ENCODE assay signal across 8 cellular contexts in the genomic region with DNA sequence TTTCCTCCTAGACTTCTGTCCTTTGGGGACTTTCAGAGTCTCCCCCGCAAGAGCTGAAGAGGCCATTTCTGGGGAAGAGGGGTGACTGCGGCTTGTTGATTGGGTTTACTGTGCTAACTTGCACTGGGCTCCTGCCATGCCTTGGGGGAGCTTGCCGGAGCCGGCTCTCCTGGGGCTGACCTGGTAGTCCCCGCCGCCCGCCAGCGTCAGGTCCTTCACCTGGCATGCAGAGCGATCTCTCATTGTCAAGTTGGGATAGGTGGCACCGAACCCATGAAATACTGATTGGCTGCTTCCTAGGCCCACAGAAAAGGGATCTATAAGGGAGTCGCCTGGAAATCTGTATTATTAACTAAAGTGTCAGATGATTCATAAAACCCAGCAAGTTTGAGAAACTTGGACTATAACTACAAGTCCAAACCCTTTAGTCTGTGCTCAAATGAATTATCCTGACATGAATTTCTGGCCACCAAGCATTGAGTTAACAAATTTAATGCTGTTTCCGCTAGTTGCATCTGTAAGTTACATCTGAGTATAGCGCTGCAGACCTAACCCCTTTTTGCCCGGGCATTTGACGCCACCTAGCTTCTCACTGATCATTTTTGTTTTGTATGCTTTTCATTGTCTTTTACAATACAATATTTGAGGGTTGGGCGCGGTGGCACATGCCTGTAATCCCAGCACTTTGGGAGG. TPM values are rescaled to one million over a fixed set of nuclear protein-coding genes. Genes with fewer than 3 reads are reported as not detected.
DNase-seq lines count a peak whose midpoint lies in the region; ATAC-seq and TF ChIP-seq lines count a peak whose summit lies in the region.

No MANE protein-coding gene starts in this region.

- peaks cover 16 to 36% of the 10 kb centered on the region in 2 donors for H3K4me1 ChIP-seq in duodenal mucosa (ENCODE audit: control insufficient read depth in 1 of 2, insufficient read depth in 2 of 2, low read length in 2 of 2)
- H3K4me1 ChIP-seq in mesenchymal stem cell (ENCODE audit: control insufficient read depth, insufficient read depth, low read depth, low read length), result peaks cover 18% of the 10 kb centered on the region

- peak overlapping the region; percentile 6 for H2BK15ac ChIP-seq in mesenchymal stem cell (ENCODE audit: low read depth, poor library complexity, severe bottlenecking)

- H3K9me3 Mint-ChIP-seq in activated B cell treated with CpG ODN at 0.5 μM for 24 hours, result no peaks in the 10 kb centered on the region
- H3K9me3 Mint-ChIP-seq in stimulated activated naive CD8-positive, alpha-beta T cell treated with anti-CD3 and anti-CD28 coated beads, Interleukin-15, amount 100 ng/mL, for 72 hours, result no peaks in the 10 kb centered on the region

- no peak overlapping the region for H2BK120ac ChIP-seq in mesenchymal stem cell (ENCODE audit: low read depth, low read length)

- peak overlapping the region in 1 of 2 experiments; percentile 71 for H2BK12ac ChIP-seq in mesenchymal stem cell (ENCODE audit: low read length in 2 of 2)

- peak overlapping the region; percentile 92 for H3K27ac Mint-ChIP-seq in activated B cell treated with CpG ODN at 0.5 μM for 24 hours
- peak overlapping the region; percentile 95 to 97 for H3K27ac Mint-ChIP-seq in stimulated activated naive CD8-positive, alpha-beta T cell treated with anti-CD3 and anti-CD28 coated beads, Interleukin-15, amount 100 ng/mL, for 72 hours

- H4K8ac ChIP-seq in mesenchymal stem cell (ENCODE audit: low read length), result peak overlapping the region; percentile 33

- no peaks in the 10 kb centered on the region for H3K27me3 Mint-ChIP-seq in activated B cell treated with CpG ODN at 0.5 μM for 24 hours
- no peaks in the 10 kb centered on the region for H3K27me3 Mint-ChIP-seq in stimulated activated naive CD8-positive, alpha-beta T cell treated with anti-CD3 and anti-CD28 coated beads, Interleukin-15, amount 100 ng/mL, for 72 hours

- H3K36me3 Mint-ChIP-seq in activated B cell treated with CpG ODN at 0.5 μM for 24 hours (ENCODE audit: low read depth), result peaks cover 23% of the 10 kb centered on the region

- H2BK5ac ChIP-seq in mesenchymal stem cell (ENCODE audit: low read depth, low read length, poor library complexity, severe bottlenecking), result peak overlapping the region; percentile 60

- H3K4me3 ChIP-seq in duodenal mucosa (ENCODE audit: low read depth in 1 of 2, low read length in 2 of 2), result peak overlapping the region; percentile 85 to 99
- H3K4me3 ChIP-seq in mesenchymal stem cell (ENCODE audit: insufficient read depth in 1 of 2, low read depth in 1 of 2, low read length in 2 of 2), result peak overlapping the region; percentile 100

- TF ChIP-seq CTCF in activated B cell treated with CpG ODN at 0.5 μM for 24 hours (IDR thresholded peaks at IDR 0.05), result no peak

- peak overlapping the region; percentile 85 for H3K27ac ChIP-seq in duodenal mucosa (ENCODE audit: low read depth, low read length)
- peak overlapping the region; percentile 86 for H3K27ac ChIP-seq in mesenchymal stem cell (ENCODE audit: low read length, poor library complexity, severe bottlenecking)

- peak overlapping the region; percentile 64 for H4K91ac ChIP-seq in mesenchymal stem cell (ENCODE audit: low read length)

- 13% methylated on average over 13 of the region's 17 CpGs for WGBS in mesenchymal stem cell

- peak overlapping the region; percentile 84 for H3K4me2 ChIP-seq in mesenchymal stem cell (ENCODE audit: low read length, poor library complexity, severe bottlenecking)

- no peak overlapping the region for H2AFZ ChIP-seq in mesenchymal stem cell (ENCODE audit: low read depth, low read length)

- no peak overlapping the region for H2AK5ac ChIP-seq in mesenchymal stem cell (ENCODE audit: low read length, severe bottlenecking)

- H3K4me3 Mint-ChIP-seq in activated B cell treated with CpG ODN at 0.5 μM for 24 hours, result peak overlapping the region; percentile 91
- H3K4me3 Mint-ChIP-seq in stimulated activated naive CD8-positive, alpha-beta T cell treated with anti-CD3 and anti-CD28 coated beads, Interleukin-15, amount 100 ng/mL, for 72 hours, result peak overlapping the region; percentile 95 to 96

- intact Hi-C loops in activated B cell treated with CpG ODN at 0.5 μM for 24 hours (cut with micrococcal nuclease), result loop anchor here (1.0 to 10.0 kb wide), 10 partner anchors 15 to 1096 kb away; a partner anchor contains a TSS

- no peaks in the 10 kb centered on the region for H3K36me3 ChIP-seq in duodenal mucosa (ENCODE audit: control insufficient read depth in 1 of 2, insufficient read depth in 2 of 2, low read length in 2 of 2)
- H3K36me3 ChIP-seq in mesenchymal stem cell (ENCODE audit: control insufficient read depth in 1 of 2, insufficient read depth in 2 of 2, low read depth in 1 of 2, low read length in 2 of 2), result peaks cover 8% of the 10 kb centered on the region in 2 experiments

- peak overlapping the region in 1 of 2 experiments; percentile 23 for H3K23ac ChIP-seq in mesenchymal stem cell (ENCODE audit: low read length in 2 of 2)

- DNase-seq in activated T-cell treated with anti-CD3 and anti-CD28 coated beads for 1 hour (ENCODE audit: low read depth), result peak; percentile 39
- no peak for DNase-seq in activated T-cell treated with anti-CD3 and anti-CD28 coated beads for 4 hours
- peak; percentile 44 for DNase-seq in NCI-H2171 (lab: John Stamatoyannopoulos, UW)
- DNase-seq in activated B cell treated with CpG ODN at 0.5 μM for 24 hours, result no peak
- DNase-seq in mesenchymal stem cell, result peak; percentile 50
- peak; percentile 50 to 67 for DNase-seq in stimulated activated naive CD8-positive, alpha-beta T cell treated with anti-CD3 and anti-CD28 coated beads, Interleukin-15, amount 100 ng/mL, for 72 hours

- H3K9me3 ChIP-seq in duodenal mucosa (ENCODE audit: control insufficient read depth in 1 of 2, low read length in 2 of 2) (no peaks in the 10 kb centered on the region), mesenchymal stem cell (ENCODE audit: control insufficient read depth, low read length) (no peaks in the 10 kb centered on the region)

- peaks cover 38% of the 10 kb centered on the region for H3K4me1 Mint-ChIP-seq in activated B cell treated with CpG ODN at 0.5 μM for 24 hours
- peaks cover 40% of the 10 kb centered on the region for H3K4me1 Mint-ChIP-seq in stimulated activated naive CD8-positive, alpha-beta T cell treated with anti-CD3 and anti-CD28 coated beads, Interleukin-15, amount 100 ng/mL, for 72 hours

- peak overlapping the region; percentile 93 to 99 for H3K9ac ChIP-seq in duodenal mucosa (ENCODE audit: low read depth in 1 of 2, low read length in 2 of 2)
- peak overlapping the region; percentile 99 for H3K9ac ChIP-seq in mesenchymal stem cell (ENCODE audit: low read length)

- H3K18ac ChIP-seq in mesenchymal stem cell (ENCODE audit: low read depth in 1 of 2, low read length in 2 of 2), result peak overlapping the region; percentile 67 to 71

- peaks cover 11% of the 10 kb centered on the region for H3K79me1 ChIP-seq in mesenchymal stem cell (replicated peaks; ENCODE audit: low read length, poor library complexity, severe bottlenecking)

- peak overlapping the region in 1 of 2 experiments; percentile 83 for H3K4ac ChIP-seq in mesenchymal stem cell (ENCODE audit: low read depth in 1 of 2, low read length in 2 of 2)

- ATAC-seq in HG03045 (IDR thresholded peaks at IDR 0.05; ENCODE audit: unreplicated experiment), result peak; percentile 27
- peak; percentile 43 for ATAC-seq in activated B cell treated with CpG ODN at 0.5 μM for 24 hours (ENCODE audit: low read depth)
- peak; percentile 68 for ATAC-seq in stimulated activated naive CD8-positive, alpha-beta T cell treated with anti-CD3 and anti-CD28 coated beads, Interleukin-15, amount 100 ng/mL, for 72 hours

- H3K14ac ChIP-seq in mesenchymal stem cell (ENCODE audit: low read length in 2 of 2), result peak overlapping the region in 1 of 2 experiments; percentile 35

- no peaks in the 10 kb centered on the region for H3K27me3 ChIP-seq in duodenal mucosa (ENCODE audit: control insufficient read depth in 1 of 2, insufficient read depth in 2 of 2, low read length in 2 of 2)
- H3K27me3 ChIP-seq in mesenchymal stem cell (ENCODE audit: control insufficient read depth in 1 of 2, insufficient read depth in 1 of 2, low read length in 2 of 2), result no peaks in the 10 kb centered on the region

- CTCF ChIA-PET in activated B cell treated with CpG ODN at 0.5 μM for 24 hours (lab: Charles Lee), result interaction anchor here (1.0 to 3.9 kb wide), 6 partner anchors 14 to 273 kb away, joined by 3 to 29 read pairs (median 5); a partner anchor contains a TSS

- POLR2A ChIA-PET in activated B cell treated with CpG ODN at 0.5 μM for 24 hours (lab: Charles Lee), result interaction anchor here (0.6 to 6.7 kb wide), 21 partner anchors 9 to 851 kb away, joined by 3 to 164 read pairs (median 6); a partner anchor contains a TSS

RNA-seq across cellular contexts. Expression of a gene that starts 0.6 kb away (rescaled TPM):
- total RNA-seq in activated B cell treated with CpG ODN at 0.5 μM for 24 hours, result 65.6 and 72.6 TPM in 2 replicates
- 49.0 TPM for polyA plus RNA-seq in mesenchymal stem cell (2013, experiment 1 of 2)
- polyA plus RNA-seq in mesenchymal stem cell (2013, experiment 2 of 2), result 48.8 TPM

RNA-seq across cellular contexts. Expression of a gene that starts 7.1 kb away (rescaled TPM):
- total RNA-seq in activated B cell treated with CpG ODN at 0.5 μM for 24 hours, result 0.22 and 0.34 TPM in 2 replicates
- 23.0 TPM for polyA plus RNA-seq in mesenchymal stem cell (2013, experiment 1 of 2)
- polyA plus RNA-seq in mesenchymal stem cell (2013, experiment 2 of 2), result 22.6 TPM

RNA-seq across cellular contexts. Expression of a gene that starts 15.1 kb away (rescaled TPM):
- total RNA-seq in activated B cell treated with CpG ODN at 0.5 μM for 24 hours, result 20.5 and 20.8 TPM in 2 replicates
- polyA plus RNA-seq in mesenchymal stem cell (2013, experiment 1 of 2), result 21.7 TPM
- polyA plus RNA-seq in mesenchymal stem cell (2013, experiment 2 of 2), result 20.5 TPM

Comparison
In these comparisons a context has a peak if more than half of its experiments do, and no peak if none do; other contexts are left out.
1. DNase-seq: peak in activated T-cell treated with anti-CD3 and anti-CD28 coated beads for 1 hour (single experiment), NCI-H2171 (single experiment), mesenchymal stem cell (single experiment) and stimulated activated naive CD8-positive, alpha-beta T cell treated with anti-CD3 and anti-CD28 coated beads, Interleukin-15, amount 100 ng/mL, for 72 hours (2 of 2); none in activated T-cell treated with anti-CD3 and anti-CD28 coated beads for 4 hours (single experiment) and activated B cell treated with CpG ODN at 0.5 μM for 24 hours (single experiment).
2. Peak in every context shown above with its lines, with median percentiles within 50 percentile points of each other: ATAC-seq.